Comparison of ENCODE assay signal across 36 cellular contexts in the genomic region with DNA sequence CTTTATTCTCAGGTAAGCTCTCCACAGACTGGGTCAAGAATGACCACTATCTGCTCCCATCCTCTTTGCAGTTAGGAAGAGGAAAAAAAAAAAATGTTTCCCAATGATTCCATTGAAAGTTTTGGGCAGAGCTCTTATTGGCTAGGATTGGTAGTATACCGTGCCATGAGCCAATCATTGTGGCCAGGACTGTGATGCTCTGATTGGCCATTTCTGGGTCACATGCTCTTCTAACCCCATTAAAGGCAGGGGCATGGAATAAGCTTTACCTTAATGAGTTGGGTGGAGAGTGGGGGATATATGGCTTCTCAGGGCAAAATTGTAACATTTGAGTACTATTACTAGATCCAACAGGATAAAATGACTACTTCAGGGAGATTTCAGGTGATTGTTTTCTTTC. TPM values are rescaled to one million over a fixed set of nuclear protein-coding genes. Genes with fewer than 3 reads are reported as not detected.
"Had no signal": no experiment of that assay in that cellular context is flagged by ENCODE, and none has a peak within 500 bp of the region (broad histone marks: within the 10 kb centered on the region; RNA-seq: fewer than 3 reads in every experiment).

No MANE protein-coding gene starts in this region.

- FAIRE-seq: astrocyte, TTC549 had no signal

- H3K4me1 ChIP-seq: adrenal gland, body of pancreas, breast epithelium had no signal

- DNase-seq: activated B cell treated with CpG ODN at 0.5 μM for 24 hours; activated CD4-positive, alpha-beta memory T cell treated with anti-CD3 and anti-CD28 coated beads for 36 hours; activated CD4-positive, alpha-beta T cell treated with anti-CD3 and anti-CD28 coated beads for 4 hours; activated CD4-positive, alpha-beta T cell treated with anti-CD3 and anti-CD28 coated beads, Interleukin-2, amount 10 ng/mL, durations not matched to agents 24 days and 14 days; activated CD4-positive, alpha-beta T cell treated with anti-CD3 and anti-CD28 coated beads, Interleukin-2, amount 50 U/mL, for 1 hour; activated CD4-positive, alpha-beta T cell treated with anti-CD3 and anti-CD28 coated beads, Interleukin-2, amount 50 U/mL, for 4 hours; activated CD4-positive, CD25-positive, alpha-beta regulatory T cell treated with anti-CD3 and anti-CD28 coated beads, Interleukin-2, amount 50 U/mL, for 72 hours; activated CD8-positive, alpha-beta memory T cell treated with anti-CD3 and anti-CD28 coated beads, Interleukin-2, amount 50 U/mL, for 4 hours; activated CD8-positive, alpha-beta T cell treated with anti-CD3 and anti-CD28 coated beads for 36 hours; activated effector memory CD4-positive, alpha-beta T cell treated with anti-CD3 and anti-CD28 coated beads, Interleukin-2, amount 50 U/mL, for 16 hours; activated gamma-delta T cell treated with Interleukin-2 at 50 U/mL for 16 hours; activated naive CD4-positive, alpha-beta T cell; activated naive CD4-positive, alpha-beta T cell treated with anti-CD3 and anti-CD28 coated beads for 36 hours; activated naive CD4-positive, alpha-beta T cell treated with anti-CD3 and anti-CD28 coated beads, Interleukin-2, amount 50 U/mL, for 16 hours; activated naive CD8-positive, alpha-beta T cell treated with anti-CD3 and anti-CD28 coated beads for 36 hours; activated T-cell treated with anti-CD3 and anti-CD28 coated beads for 4 hours; activated T-cell treated with anti-CD3 and anti-CD28 coated beads, Interleukin-2, amount 50 U/mL, for 1 hour; activated T-cell treated with anti-CD3 and anti-CD28 coated beads, Interleukin-2, amount 50 U/mL, for 4 hours; activated T-cell treated with anti-CD3 and anti-CD28 coated beads, Interleukin-2, amount 50 U/mL, for 72 hours; adrenal gland; amniotic stem cell; aorta; body of pancreas; brain microvascular endothelial cell; central memory CD4-positive, alpha-beta T cell; T-helper 1 cell; T-helper 2 cell; T-helper 9 cell; WERI-Rb-1 had no signal

- H3K27ac ChIP-seq: adrenal gland, body of pancreas, brain microvascular endothelial cell, breast epithelium had no signal

- H3K36me3 ChIP-seq: adrenal gland, brain microvascular endothelial cell, breast epithelium, WERI-Rb-1 had no signal

- H3K9me3 ChIP-seq: adrenal gland, body of pancreas had no signal

- ATAC-seq: activated CD8-positive, alpha-beta T cell treated with anti-CD3 and anti-CD28 coated beads for 36 hours; activated naive CD4-positive, alpha-beta T cell treated with anti-CD3 and anti-CD28 coated beads, Interleukin-2, amount 50 U/mL, for 72 hours; activated T-cell treated with anti-CD3 and anti-CD28 coated beads, Interleukin-2, amount 50 U/mL, for 4 hours; activated T-cell treated with anti-CD3 and anti-CD28 coated beads, Interleukin-2, amount 50 U/mL, for 72 hours; activated T-helper 17 cell treated with anti-CD3 and anti-CD28 coated beads, Interleukin-2, amount 50 U/mL, for 72 hours; body of pancreas had no signal

- H3K4me3 ChIP-seq: adrenal gland, body of pancreas, breast epithelium had no signal

- H3K27me3 ChIP-seq: adrenal gland, brain microvascular endothelial cell had no signal

RNA-seq across cellular contexts. Expression of gene WSCD2, which starts 49.4 kb away (rescaled TPM):
- total RNA-seq: activated CD4-positive, alpha-beta memory T cell treated with anti-CD3 and anti-CD28 coated beads for 36 hours; activated CD4-positive, alpha-beta T cell treated with anti-CD3 and anti-CD28 coated beads, Interleukin-2, amount 10 ng/mL, durations not matched to agents 24 days and 14 days; activated CD8-positive, alpha-beta memory T cell treated with anti-CD3 and anti-CD28 coated beads for 36 hours; activated CD8-positive, alpha-beta T cell treated with anti-CD3 and anti-CD28 coated beads for 36 hours; activated naive CD4-positive, alpha-beta T cell treated with anti-CD3 and anti-CD28 coated beads for 36 hours; activated naive CD4-positive, alpha-beta T cell treated with anti-CD3 and anti-CD28 coated beads, Interleukin-2, amount 50 U/mL, for 72 hours; activated naive CD8-positive, alpha-beta T cell treated with anti-CD3 and anti-CD28 coated beads for 36 hours; activated T-cell treated with anti-CD3 and anti-CD28 coated beads, Interleukin-2, amount 50 U/mL, for 4 hours; activated T-cell treated with anti-CD3 and anti-CD28 coated beads, Interleukin-2, amount 50 U/mL, for 72 hours; activated T-helper 1 cell treated with anti-CD3 and anti-CD28 coated beads, Interleukin-12 subunit alpha, Interleukin-12 subunit beta, Interleukin-2, Interleukin-4 antibody, amounts not matched to agents 30 ng/mL and 10 ng/mL and 1 ng/mL, durations not matched to agents 14 hours and 24 hours and 36 hours; activated T-helper 17 cell treated with anti-CD3 and anti-CD28 coated beads, Interleukin-2, amount 50 U/mL, for 72 hours had no signal
